Comparison of ENCODE assay signal across 22 cellular contexts in genomic region chr5:78280261-78280660, GRCh38.
"Had no signal": no experiment of that assay in that cellular context is flagged by ENCODE, and none has a peak within 500 bp of the region (broad histone marks: within the 10 kb centered on the region; RNA-seq: fewer than 3 reads in every experiment).

No MANE protein-coding gene starts in this region.

- H3K9me3 ChIP-seq: esophagus squamous epithelium, heart right ventricle, sigmoid colon, tibial artery, uterus had no signal

- H3K4me2 ChIP-seq: neural progenitor cell had no signal

- H3K4me3 ChIP-seq: esophagus squamous epithelium, heart right ventricle, lung, neural progenitor cell, sigmoid colon, tibial artery, uterus had no signal

- H3K9ac ChIP-seq: neural progenitor cell had no signal

- H3K36me3 ChIP-seq: esophagus squamous epithelium, heart right ventricle, neural progenitor cell, sigmoid colon, tibial artery, uterus had no signal

- H2AFZ ChIP-seq: neural progenitor cell had no signal

- FAIRE-seq: astrocyte, colon, endothelial cell of umbilical vein, islet of Langerhans had no signal

- ATAC-seq: activated naive CD8-positive, alpha-beta T cell treated with anti-CD3 and anti-CD28 coated beads, Interleukin-2, amount 50 U/mL, for 24 hours; activated T-helper 17 cell treated with anti-CD3 and anti-CD28 coated beads, Interleukin-2, amount 50 U/mL, for 72 hours; foreskin keratinocyte; heart right ventricle; stimulated activated effector memory CD8-positive, alpha-beta T cell treated with anti-CD3 and anti-CD28 coated beads, Interleukin-12 subunit alpha, Interleukin-12 subunit beta, amount 100 ng/mL, for 72 hours had no signal

- H3K4me1 ChIP-seq: esophagus squamous epithelium, foreskin keratinocyte, uterus had no signal

- H3K27ac ChIP-seq: esophagus squamous epithelium, foreskin keratinocyte, heart right ventricle, neural progenitor cell, sigmoid colon, tibial artery, uterus had no signal

- H3K27me3 ChIP-seq: esophagus squamous epithelium, foreskin keratinocyte, heart right ventricle, neural progenitor cell, sigmoid colon, tibial artery, uterus had no signal

- DNase-seq: activated CD4-positive, alpha-beta T cell treated with anti-CD3 and anti-CD28 coated beads for 1 hour; activated CD4-positive, alpha-beta T cell treated with anti-CD3 and anti-CD28 coated beads, Interleukin-2, amount 50 U/mL, for 4 hours; activated naive CD4-positive, alpha-beta T cell treated with anti-CD3 and anti-CD28 coated beads for 36 hours; activated naive CD8-positive, alpha-beta T cell treated with anti-CD3 and anti-CD28 coated beads, Interleukin-2, amount 50 U/mL, for 24 hours; activated T-cell treated with anti-CD3 and anti-CD28 coated beads for 4 hours; effector CD8-positive, alpha-beta T cell; esophagus squamous epithelium; foreskin keratinocyte; heart right ventricle; naive B cell; sigmoid colon; stimulated activated CD4-positive, alpha-beta T cell treated with anti-CD3 and anti-CD28 coated beads, Interleukin-2, amount 100 ng/mL, for 24 hours; tibial artery; uterus had no signal
